Comparison of ENCODE assay signal across 25 cellular contexts in the genomic region with DNA sequence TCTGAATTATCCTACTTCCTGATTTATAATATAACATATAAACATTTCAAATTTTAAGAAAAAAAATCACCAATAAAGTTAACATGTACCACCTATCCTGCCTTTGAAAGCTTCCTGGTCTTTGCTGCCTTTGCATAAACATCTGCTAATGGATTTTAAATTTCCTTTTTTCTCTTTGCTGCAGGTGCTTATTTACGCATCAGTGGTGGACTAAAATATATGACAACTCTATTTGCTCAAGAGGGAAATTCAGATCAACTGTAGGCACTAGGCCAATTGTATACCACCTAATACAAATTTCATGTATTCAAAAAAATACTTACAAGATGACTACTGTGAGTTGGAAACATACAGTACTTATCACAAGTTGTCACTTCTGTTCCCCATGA. TPM values are rescaled to one million over a fixed set of nuclear protein-coding genes. Genes with fewer than 3 reads are reported as not detected.
"Had no signal": no experiment of that assay in that cellular context is flagged by ENCODE, and none has a peak within 500 bp of the region (broad histone marks: within the 10 kb centered on the region; RNA-seq: fewer than 3 reads in every experiment).

No MANE protein-coding gene starts in this region.

- ATAC-seq: activated CD8-positive, alpha-beta memory T cell treated with anti-CD3 and anti-CD28 coated beads, Interleukin-2, amount 10 ng/mL, durations not matched to agents 7 days and 5 days; activated naive CD8-positive, alpha-beta T cell treated with anti-CD3 and anti-CD28 coated beads, Interleukin-2, amount 50 U/mL, for 24 hours; body of pancreas; T-helper 17 cell; WTC11 had no signal

- H3K4me2 ChIP-seq: PC-9 had no signal

- H3K27me3 ChIP-seq: ascending aorta, body of pancreas had no signal

- H3K36me3 ChIP-seq: ascending aorta had no signal

- DNase-seq: activated CD4-positive, alpha-beta T cell treated with anti-CD3 and anti-CD28 coated beads for 48 hours; activated CD4-positive, alpha-beta T cell treated with anti-CD3 and anti-CD28 coated beads, Interleukin-2, amount 50 U/mL, for 4 hours; activated CD4-positive, CD25-positive, alpha-beta regulatory T cell treated with anti-CD3 and anti-CD28 coated beads, Interleukin-2, amount 50 U/mL, for 72 hours; activated CD8-positive, alpha-beta memory T cell treated with anti-CD3 and anti-CD28 coated beads, Interleukin-2, amount 10 ng/mL, durations not matched to agents 7 days and 5 days; activated effector memory CD4-positive, alpha-beta T cell treated with Interleukin-2 at 50 U/mL for 16 hours; activated naive CD4-positive, alpha-beta T cell; activated naive CD8-positive, alpha-beta T cell treated with anti-CD3 and anti-CD28 coated beads, Interleukin-2, amount 50 U/mL, for 24 hours; activated T-cell treated with anti-CD3 and anti-CD28 coated beads, Interleukin-2, amount 50 U/mL, for 24 hours; amniotic stem cell; body of pancreas; KG1; NCI-H1092 treated with DMSO at 0.1 percent for 48 hours; NCI-H146; NCI-H2029; NCI-H2107; NCI-H69; PC-9; SIG-M5; T-helper 17 cell; T-helper 9 cell had no signal

- H3K27ac ChIP-seq: ascending aorta, body of pancreas, PC-9 had no signal

- H3K4me3 ChIP-seq: ascending aorta, body of pancreas, PC-9 had no signal

- H2AFZ ChIP-seq: PC-9 had no signal

- H3K9me3 ChIP-seq: ascending aorta, body of pancreas had no signal

- H3K4me1 ChIP-seq: ascending aorta, body of pancreas had no signal

RNA-seq across cellular contexts. Expression of a gene that starts 57.2 kb away (rescaled TPM):
- total RNA-seq: activated CD8-positive, alpha-beta memory T cell treated with anti-CD3 and anti-CD28 coated beads, Interleukin-2, amount 10 ng/mL, durations not matched to agents 7 days and 5 days; activated T-helper 1 cell treated with anti-CD3 and anti-CD28 coated beads, Interleukin-12 subunit alpha, Interleukin-12 subunit beta, Interleukin-2, Interleukin-4 antibody, amounts not matched to agents 30 ng/mL and 10 ng/mL and 1 ng/mL, durations not matched to agents 14 hours and 24 hours and 36 hours; ascending aorta; bronchial epithelial cell; NCI-H460; PC-9; T-helper 17 cell had no signal
